8 cellular contexts compared by ENCODE assay signal in the genomic region with DNA sequence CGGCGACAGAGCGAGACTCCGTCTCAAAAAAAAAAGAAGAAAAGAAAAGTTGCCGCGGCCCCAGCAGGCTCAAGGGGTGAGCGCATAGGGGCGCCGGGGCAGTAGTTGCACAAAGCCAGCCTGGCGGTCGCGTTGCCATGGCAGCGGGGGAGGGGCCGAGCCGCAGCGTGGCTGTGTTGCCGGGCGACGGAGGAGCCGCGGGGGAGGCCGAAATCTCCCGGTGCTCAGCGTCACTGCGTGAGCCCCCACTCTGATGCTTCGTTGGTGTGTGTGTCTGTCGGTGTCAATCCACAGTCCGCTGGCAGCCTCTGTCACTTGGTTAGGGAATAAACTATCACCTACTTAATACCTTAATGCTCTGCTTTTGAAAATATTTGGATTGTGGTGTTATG.
DNase-seq lines count a peak whose midpoint lies in the region; ATAC-seq and TF ChIP-seq lines count a peak whose summit lies in the region.

No MANE protein-coding gene starts in this region.

- no peaks in the 10 kb centered on the region for H3K36me3 Mint-ChIP-seq in endothelial cell (ENCODE audit: low read depth, unreplicated experiment)

- ATAC-seq in GM18867 (IDR thresholded peaks at IDR 0.05; ENCODE audit: unreplicated experiment) (peak; percentile 95), HG03095 (IDR thresholded peaks at IDR 0.05; ENCODE audit: unreplicated experiment) (peak; percentile 88)

- TF ChIP-seq CTCF in endothelial cell (IDR thresholded peaks at IDR 0.05; ENCODE audit: unreplicated experiment), result no peak

- DNase-seq in 8988T (peak; percentile 81), NCI-H526 treated with DMSO at 0.1 percent for 48 hours (lab: John Stamatoyannopoulos, UW) (peak; percentile 65), endothelial cell (ENCODE audit: low spot score) (peak; percentile 88), mesenteric fat pad (ENCODE audit: low spot score) (peak; percentile 96)
- peak; percentile 74 for DNase-seq in activated CD8-positive, alpha-beta memory T cell treated with anti-CD3 and anti-CD28 coated beads, Interleukin-2, amount 50 U/mL, for 24 hours (ENCODE audit: extremely low read depth)
- DNase-seq in stimulated activated CD8-positive, alpha-beta memory T cell treated with anti-CD3 and anti-CD28 coated beads, Interleukin-15, amount 100 ng/mL, for 1 hour (ENCODE audit: low read depth), result peak; percentile 80

- H3K27ac Mint-ChIP-seq in endothelial cell (ENCODE audit: unreplicated experiment), result peak overlapping the region; percentile 61

- peaks cover 8% of the 10 kb centered on the region for H3K27me3 Mint-ChIP-seq in endothelial cell (ENCODE audit: unreplicated experiment)

- H3K4me3 Mint-ChIP-seq in endothelial cell (ENCODE audit: unreplicated experiment), result peak overlapping the region; percentile 91

- H3K4me1 Mint-ChIP-seq in endothelial cell (ENCODE audit: unreplicated experiment), result peaks cover 6% of the 10 kb centered on the region

- H3K9me3 Mint-ChIP-seq in endothelial cell (ENCODE audit: unreplicated experiment), result no peaks in the 10 kb centered on the region

Comparison
In these comparisons a context has a peak if more than half of its experiments do, and no peak if none do; other contexts are left out.
1. Peak in every context shown above with its lines: DNase-seq and ATAC-seq.